Comparison of ENCODE assay signal across 34 cellular contexts in the genomic region with DNA sequence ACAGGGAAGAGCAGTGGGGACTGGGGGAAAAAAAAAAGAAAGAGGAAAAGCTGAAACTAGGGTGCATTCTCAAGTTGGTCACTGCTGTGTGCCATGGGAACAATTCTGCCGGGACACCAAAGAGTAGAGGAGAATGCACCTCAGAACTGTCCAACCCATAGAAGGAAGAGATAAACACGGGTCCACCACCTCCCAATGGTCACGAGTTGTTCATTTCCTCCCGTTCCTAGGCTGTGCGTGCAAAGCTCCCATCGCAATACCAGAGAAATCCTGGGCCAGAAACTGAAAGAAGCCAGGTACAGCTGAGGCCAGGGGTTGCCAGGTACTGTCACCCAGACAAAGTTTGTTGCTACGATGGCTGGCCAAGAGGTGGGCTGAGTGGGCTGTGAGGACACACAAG.
"Had no signal": no experiment of that assay in that cellular context is flagged by ENCODE, and none has a peak within 500 bp of the region (broad histone marks: within the 10 kb centered on the region; RNA-seq: fewer than 3 reads in every experiment).

No MANE protein-coding gene starts in this region.

- H3K4me3 Mint-ChIP-seq: activated B cell treated with CpG ODN at 0.5 μM for 24 hours; activated CD4-positive, alpha-beta memory T cell treated with anti-CD3 and anti-CD28 coated beads for 36 hours; activated CD8-positive, alpha-beta memory T cell treated with anti-CD3 and anti-CD28 coated beads, Interleukin-2, amount 10 ng/mL, durations not matched to agents 7 days and 5 days; activated CD8-positive, alpha-beta T cell treated with anti-CD3 and anti-CD28 coated beads, Interleukin-2, amount 10 ng/mL, durations not matched to agents 7 days and 5 days; activated naive CD4-positive, alpha-beta T cell treated with anti-CD3 and anti-CD28 coated beads for 36 hours; activated naive CD4-positive, alpha-beta T cell treated with anti-CD3 and anti-CD28 coated beads, Interleukin-2, amount 50 U/mL, for 24 hours; activated naive CD8-positive, alpha-beta T cell treated with anti-CD3 and anti-CD28 coated beads for 36 hours; activated naive CD8-positive, alpha-beta T cell treated with anti-CD3 and anti-CD28 coated beads, Interleukin-2, amount 50 U/mL, for 24 hours; activated T-helper 1 cell treated with anti-CD3 and anti-CD28 coated beads, Interleukin-12 subunit alpha, Interleukin-12 subunit beta, Interleukin-2, Interleukin-4 antibody, amounts not matched to agents 30 ng/mL and 10 ng/mL and 1 ng/mL, durations not matched to agents 14 hours and 24 hours and 36 hours; endodermal cell; T-helper 17 cell; T-helper 2 cell treated with Interferon-gamma antibody and Interleukin-4, amounts not matched to agents 5 μg/mL and 100 μg/mL, for 36 hours had no signal

- ATAC-seq: activated CD4-positive, CD25-positive, alpha-beta regulatory T cell treated with anti-CD3 and anti-CD28 coated beads, Interleukin-2, amount 50 U/mL, for 24 hours; activated CD8-positive, alpha-beta memory T cell treated with anti-CD3 and anti-CD28 coated beads, Interleukin-2, amount 10 ng/mL, durations not matched to agents 7 days and 5 days; activated CD8-positive, alpha-beta T cell treated with anti-CD3 and anti-CD28 coated beads, Interleukin-2, amount 10 ng/mL, durations not matched to agents 7 days and 5 days; activated naive CD8-positive, alpha-beta T cell treated with anti-CD3 and anti-CD28 coated beads, Interleukin-2, amount 50 U/mL, for 24 hours; body of pancreas; esophagus mucosa; T-helper 17 cell had no signal

- H3K9me3 ChIP-seq: adrenal gland, body of pancreas, colonic mucosa had no signal

- H3K27me3 ChIP-seq: adrenal gland, body of pancreas, colonic mucosa had no signal

- H3K9me3 Mint-ChIP-seq: activated B cell treated with CpG ODN at 0.5 μM for 24 hours; activated CD4-positive, alpha-beta memory T cell treated with anti-CD3 and anti-CD28 coated beads for 36 hours; activated naive CD4-positive, alpha-beta T cell treated with anti-CD3 and anti-CD28 coated beads for 36 hours; activated naive CD4-positive, alpha-beta T cell treated with anti-CD3 and anti-CD28 coated beads, Interleukin-2, amount 50 U/mL, for 24 hours; activated naive CD8-positive, alpha-beta T cell treated with anti-CD3 and anti-CD28 coated beads for 36 hours; activated naive CD8-positive, alpha-beta T cell treated with anti-CD3 and anti-CD28 coated beads, Interleukin-2, amount 50 U/mL, for 24 hours; activated T-helper 1 cell treated with anti-CD3 and anti-CD28 coated beads, Interleukin-12 subunit alpha, Interleukin-12 subunit beta, Interleukin-2, Interleukin-4 antibody, amounts not matched to agents 30 ng/mL and 10 ng/mL and 1 ng/mL, durations not matched to agents 14 hours and 24 hours and 36 hours; activated T-helper 2 cell treated with anti-CD3 and anti-CD28 coated beads, Interferon-gamma antibody, Interleukin-2, Interleukin-4, amounts not matched to agents 10 μg/mL and 5 μg/mL and 100 μg/mL, durations not matched to agents 14 hours and 24 hours and 36 hours; endodermal cell; T-helper 2 cell treated with Interferon-gamma antibody and Interleukin-4, amounts not matched to agents 5 μg/mL and 100 μg/mL, for 36 hours had no signal

- H3K36me3 Mint-ChIP-seq: activated CD4-positive, alpha-beta memory T cell treated with anti-CD3 and anti-CD28 coated beads for 36 hours; activated CD8-positive, alpha-beta memory T cell treated with anti-CD3 and anti-CD28 coated beads, Interleukin-2, amount 10 ng/mL, durations not matched to agents 7 days and 5 days; activated naive CD4-positive, alpha-beta T cell treated with anti-CD3 and anti-CD28 coated beads, Interleukin-2, amount 50 U/mL, for 24 hours; activated naive CD8-positive, alpha-beta T cell treated with anti-CD3 and anti-CD28 coated beads for 36 hours had no signal

- H3K27me3 Mint-ChIP-seq: activated B cell treated with CpG ODN at 0.5 μM for 24 hours; activated CD4-positive, alpha-beta memory T cell treated with anti-CD3 and anti-CD28 coated beads for 36 hours; activated naive CD4-positive, alpha-beta T cell treated with anti-CD3 and anti-CD28 coated beads, Interleukin-2, amount 50 U/mL, for 24 hours; activated naive CD8-positive, alpha-beta T cell treated with anti-CD3 and anti-CD28 coated beads for 36 hours; activated naive CD8-positive, alpha-beta T cell treated with anti-CD3 and anti-CD28 coated beads, Interleukin-2, amount 50 U/mL, for 24 hours; T-helper 17 cell had no signal

- DNase-seq: activated B cell treated with CpG ODN at 0.5 μM for 24 hours; activated CD4-positive, alpha-beta memory T cell treated with anti-CD3 and anti-CD28 coated beads for 36 hours; activated CD4-positive, alpha-beta T cell treated with anti-CD3 and anti-CD28 coated beads for 48 hours; activated CD4-positive, alpha-beta T cell treated with anti-CD3 and anti-CD28 coated beads, Interleukin-2, amount 50 U/mL, for 1 hour; activated CD8-positive, alpha-beta memory T cell treated with anti-CD3 and anti-CD28 coated beads, Interleukin-2, amount 10 ng/mL, durations not matched to agents 7 days and 5 days; activated CD8-positive, alpha-beta memory T cell treated with anti-CD3 and anti-CD28 coated beads, Interleukin-2, amount 50 U/mL, for 4 hours; activated CD8-positive, alpha-beta T cell treated with anti-CD3 and anti-CD28 coated beads, Interleukin-2, amount 10 ng/mL, durations not matched to agents 7 days and 5 days; activated effector memory CD4-positive, alpha-beta T cell treated with anti-CD3 and anti-CD28 coated beads, Interleukin-2, amount 50 U/mL, for 16 hours; activated naive CD4-positive, alpha-beta T cell treated with anti-CD3 and anti-CD28 coated beads for 36 hours; activated naive CD8-positive, alpha-beta T cell treated with anti-CD3 and anti-CD28 coated beads for 36 hours; activated naive CD8-positive, alpha-beta T cell treated with anti-CD3 and anti-CD28 coated beads, Interleukin-2, amount 50 U/mL, for 24 hours; activated T-cell treated with anti-CD3 and anti-CD28 coated beads, Interleukin-2, amount 50 U/mL, for 1 hour; activated T-cell treated with anti-CD3 and anti-CD28 coated beads, Interleukin-2, amount 50 U/mL, for 48 hours; adrenal gland; amygdala; aorta; body of pancreas; caudate nucleus; cerebellar nuclear complex; colonic mucosa; dorsolateral prefrontal cortex; effector memory CD4-positive, alpha-beta T cell; endodermal cell; foreskin fibroblast; T-helper 1 cell; T-helper 17 cell; T1000; WERI-Rb-1 had no signal

- H3K4me1 ChIP-seq: adrenal gland, colonic mucosa had no signal

- H3K36me3 ChIP-seq: adrenal gland, colonic mucosa, WERI-Rb-1 had no signal

- H3K4me1 Mint-ChIP-seq: activated CD8-positive, alpha-beta memory T cell treated with anti-CD3 and anti-CD28 coated beads, Interleukin-2, amount 10 ng/mL, durations not matched to agents 7 days and 5 days; activated naive CD8-positive, alpha-beta T cell treated with anti-CD3 and anti-CD28 coated beads for 36 hours had no signal

- H3K27ac Mint-ChIP-seq: activated CD4-positive, alpha-beta memory T cell treated with anti-CD3 and anti-CD28 coated beads for 36 hours; activated CD8-positive, alpha-beta memory T cell treated with anti-CD3 and anti-CD28 coated beads, Interleukin-2, amount 10 ng/mL, durations not matched to agents 7 days and 5 days; activated CD8-positive, alpha-beta T cell treated with anti-CD3 and anti-CD28 coated beads, Interleukin-2, amount 10 ng/mL, durations not matched to agents 7 days and 5 days; activated naive CD4-positive, alpha-beta T cell treated with anti-CD3 and anti-CD28 coated beads for 36 hours; activated naive CD4-positive, alpha-beta T cell treated with anti-CD3 and anti-CD28 coated beads, Interleukin-2, amount 50 U/mL, for 24 hours; activated naive CD8-positive, alpha-beta T cell treated with anti-CD3 and anti-CD28 coated beads for 36 hours; activated naive CD8-positive, alpha-beta T cell treated with anti-CD3 and anti-CD28 coated beads, Interleukin-2, amount 50 U/mL, for 24 hours; activated T-helper 1 cell treated with anti-CD3 and anti-CD28 coated beads, Interleukin-12 subunit alpha, Interleukin-12 subunit beta, Interleukin-2, Interleukin-4 antibody, amounts not matched to agents 30 ng/mL and 10 ng/mL and 1 ng/mL, durations not matched to agents 14 hours and 24 hours and 36 hours; activated T-helper 2 cell treated with anti-CD3 and anti-CD28 coated beads, Interferon-gamma antibody, Interleukin-2, Interleukin-4, amounts not matched to agents 10 μg/mL and 5 μg/mL and 100 μg/mL, durations not matched to agents 14 hours and 24 hours and 36 hours; endodermal cell; T-helper 17 cell; T-helper 2 cell treated with Interferon-gamma antibody and Interleukin-4, amounts not matched to agents 5 μg/mL and 100 μg/mL, for 36 hours had no signal

- H3K27ac ChIP-seq: adrenal gland, body of pancreas, colonic mucosa, dorsolateral prefrontal cortex, WERI-Rb-1 had no signal

- H3K4me3 ChIP-seq: adrenal gland, body of pancreas, colonic mucosa, dorsolateral prefrontal cortex had no signal
